ENCODE assay signal across 17 cellular contexts in the genomic region with DNA sequence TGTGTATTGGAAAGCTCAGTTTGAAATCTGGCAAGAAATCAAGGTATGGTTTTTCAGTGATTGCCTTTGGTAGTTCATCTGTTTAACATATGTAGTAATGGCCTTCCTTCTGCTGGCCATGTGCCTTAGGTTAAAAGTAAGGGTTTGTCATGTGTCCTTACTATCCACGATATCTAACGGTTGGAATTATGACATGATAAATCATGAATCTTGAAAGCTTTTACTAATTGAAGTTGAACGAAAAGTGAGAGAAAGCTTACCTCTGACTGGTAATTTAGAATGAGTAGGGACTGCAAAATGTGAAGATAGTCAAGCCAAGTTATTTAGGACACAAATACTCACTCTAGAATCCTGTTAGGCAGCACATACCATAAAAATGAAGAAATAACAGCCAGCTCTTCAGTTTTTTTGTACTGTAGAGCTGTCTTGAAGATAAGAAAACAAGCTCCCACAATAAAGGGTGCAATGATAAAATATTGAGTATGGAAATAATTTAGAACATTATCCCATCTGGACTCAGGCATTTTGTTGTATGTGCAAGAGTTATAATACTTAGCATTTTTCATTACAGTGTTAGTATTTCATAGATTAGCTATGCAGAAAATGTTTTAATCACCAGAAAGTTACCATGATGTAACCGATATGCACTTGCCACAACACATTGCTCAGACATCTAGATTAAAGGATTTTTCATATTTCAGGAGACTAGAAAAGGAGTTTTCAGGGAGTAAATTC.
DNase-seq lines count a peak whose midpoint lies in the region; ATAC-seq and TF ChIP-seq lines count a peak whose summit lies in the region.
"Had no signal": no experiment of that assay in that cellular context is flagged by ENCODE, and none has a peak within 500 bp of the region (broad histone marks: within the 10 kb centered on the region; RNA-seq: fewer than 3 reads in every experiment).

No MANE protein-coding gene starts in this region.

- H3K27me3 Mint-ChIP-seq in naive thymus-derived CD4-positive, alpha-beta T cell: no peaks in the 10 kb centered on the region
- H3K27me3 Mint-ChIP-seq: activated naive CD8-positive, alpha-beta T cell treated with anti-CD3 and anti-CD28 coated beads, Interleukin-2, amount 50 U/mL, for 24 hours; naive thymus-derived CD8-positive, alpha-beta T cell had no signal

- DNase-seq in GM03348 (ENCODE audit: low spot score) (peak; percentile 58), fibroblast of mammary gland (ENCODE audit: low read depth) (peak; percentile 82), skeletal muscle cell (ENCODE audit: low read depth) (peak; percentile 13), Kasumi-1 (lab: John Stamatoyannopoulos, UW) (no peak), T-helper 2 cell (no peak), tibial nerve (ENCODE audit: low spot score in 2 of 2) (no peak)
- DNase-seq in naive thymus-derived CD4-positive, alpha-beta T cell: no peak
- DNase-seq: activated naive CD8-positive, alpha-beta T cell treated with anti-CD3 and anti-CD28 coated beads, Interleukin-2, amount 50 U/mL, for 24 hours; colonic mucosa; naive thymus-derived CD8-positive, alpha-beta T cell; NCI-H1105 treated with DMSO at 0.1 percent for 48 hours; NCI-H2171 treated with DMSO at 0.1 percent for 48 hours; stimulated activated CD4-positive, alpha-beta T cell treated with anti-CD3 and anti-CD28 coated beads, Interleukin-2, amount 100 ng/mL, for 24 hours; tibial artery had no signal

- intact Hi-C loops in naive thymus-derived CD4-positive, alpha-beta T cell (cut with micrococcal nuclease): no loop called here

- H3K79me2 ChIP-seq in OCI-LY3 (ENCODE audit: low read length): no peaks in the 10 kb centered on the region

- H4K20me1 ChIP-seq in OCI-LY3 (ENCODE audit: insufficient read depth, low read length): no peaks in the 10 kb centered on the region

- H3K4me1 ChIP-seq in OCI-LY3 (ENCODE audit: low read length) (peaks cover 56% of the 10 kb centered on the region), tibial nerve (peaks cover 0 to 14% (median 0%) of the 10 kb centered on the region in 4 donors)
- no peaks in the 10 kb centered on the region for H3K4me1 ChIP-seq in naive thymus-derived CD4-positive, alpha-beta T cell (ENCODE audit: control insufficient read depth in 2 of 2, insufficient read depth in 2 of 2, low read length in 2 of 2)
- H3K4me1 ChIP-seq: colonic mucosa had no signal

- no peak for ATAC-seq in naive thymus-derived CD4-positive, alpha-beta T cell
- ATAC-seq: activated naive CD8-positive, alpha-beta T cell treated with anti-CD3 and anti-CD28 coated beads, Interleukin-2, amount 50 U/mL, for 24 hours; left lobe of liver; naive thymus-derived CD8-positive, alpha-beta T cell had no signal

- no peaks in the 10 kb centered on the region for H3K4me1 Mint-ChIP-seq in naive thymus-derived CD4-positive, alpha-beta T cell
- H3K4me1 Mint-ChIP-seq: activated naive CD8-positive, alpha-beta T cell treated with anti-CD3 and anti-CD28 coated beads, Interleukin-2, amount 50 U/mL, for 24 hours; naive thymus-derived CD8-positive, alpha-beta T cell had no signal

- no peak for TF ChIP-seq EP300 in tibial nerve (IDR thresholded peaks at IDR 0.05)

- H3K9ac ChIP-seq in OCI-LY3 (ENCODE audit: low read length): no peak overlapping the region

- CTCF ChIA-PET in naive thymus-derived CD4-positive, alpha-beta T cell (lab: Charles Lee): no interaction called here

- WGBS in tibial nerve, 2 donors: 54% methylated on average over 4 of the region's 4 CpGs

- H3K27me3 ChIP-seq in OCI-LY3 (ENCODE audit: low read depth, low read length) (no peaks in the 10 kb centered on the region), tibial nerve (no peaks in the 10 kb centered on the region)
- no peaks in the 10 kb centered on the region for H3K27me3 ChIP-seq in naive thymus-derived CD4-positive, alpha-beta T cell (ENCODE audit: control insufficient read depth in 2 of 2, insufficient read depth in 2 of 2, low read length in 2 of 2)
- H3K27me3 ChIP-seq: colonic mucosa, tibial artery had no signal

- TF ChIP-seq CTCF in OCI-LY3 (IDR thresholded peaks at IDR 0.05; ENCODE audit: low read depth, low read length) (no peak), fibroblast of mammary gland (conservative IDR thresholded peaks at IDR 0.05; ENCODE audit: control insufficient read depth, insufficient read depth, low read depth, low read length) (no peak), tibial nerve (IDR thresholded peaks at IDR 0.05) (no peak)

- H3K36me3 ChIP-seq in OCI-LY3 (replicated peaks; ENCODE audit: low read depth, low read length) (no peaks in the 10 kb centered on the region), tibial nerve (no peaks in the 10 kb centered on the region)
- H3K36me3 ChIP-seq in naive thymus-derived CD4-positive, alpha-beta T cell (ENCODE audit: control insufficient read depth in 2 of 3, insufficient read depth in 3 of 3, low read length in 3 of 3): no peaks in the 10 kb centered on the region
- H3K36me3 ChIP-seq: colonic mucosa, tibial artery had no signal

- TF ChIP-seq POLR2A in tibial nerve (IDR thresholded peaks at IDR 0.05): no peak

- no peaks in the 10 kb centered on the region for H3K9me3 ChIP-seq in OCI-LY3 (ENCODE audit: insufficient read depth, low read length)
- H3K9me3 ChIP-seq in naive thymus-derived CD4-positive, alpha-beta T cell (ENCODE audit: control insufficient read depth in 2 of 3, low read length in 3 of 3): no peaks in the 10 kb centered on the region
- peaks cover 0 to under 1% (median 0%) of the 10 kb centered on the region in 4 donors for H3K9me3 ChIP-seq in tibial nerve
- H3K9me3 ChIP-seq: colonic mucosa, tibial artery had no signal

- POLR2A ChIA-PET in naive thymus-derived CD4-positive, alpha-beta T cell (lab: Charles Lee): no interaction called here

- no peaks in the 10 kb centered on the region for H3K36me3 Mint-ChIP-seq in naive thymus-derived CD4-positive, alpha-beta T cell
- H3K36me3 Mint-ChIP-seq: naive thymus-derived CD8-positive, alpha-beta T cell had no signal

- H3K27ac ChIP-seq in OCI-LY3 (ENCODE audit: low read length): no peak overlapping the region
- no peak overlapping the region for H3K27ac ChIP-seq in naive thymus-derived CD4-positive, alpha-beta T cell (ENCODE audit: low read depth, low read length)
- no peak overlapping the region for H3K27ac ChIP-seq in tibial nerve
- H3K27ac ChIP-seq: C4-2B, colonic mucosa, tibial artery had no signal

- H2AFZ ChIP-seq in OCI-LY3 (ENCODE audit: low read depth, low read length): no peak overlapping the region

- H3K4me3 Mint-ChIP-seq in naive thymus-derived CD4-positive, alpha-beta T cell: no peak overlapping the region
- H3K4me3 Mint-ChIP-seq: activated naive CD8-positive, alpha-beta T cell treated with anti-CD3 and anti-CD28 coated beads, Interleukin-2, amount 50 U/mL, for 24 hours; naive thymus-derived CD8-positive, alpha-beta T cell had no signal

- peaks cover 0 to 9% (median under 1%) of the 10 kb centered on the region in 11 donors for H3K9me3 Mint-ChIP-seq in naive thymus-derived CD4-positive, alpha-beta T cell

- H3K4me3 ChIP-seq in OCI-LY3 (ENCODE audit: low read length): peak overlapping the region; percentile 30; the same call in 1 of the 2 replicates
- H3K4me3 ChIP-seq in fibroblast of mammary gland (ENCODE audit: control insufficient read depth, low read depth, low read length): no peak overlapping the region
- no peak overlapping the region for H3K4me3 ChIP-seq in skeletal muscle cell (ENCODE audit: low read depth, low read length)
- no peak overlapping the region for H3K4me3 ChIP-seq in naive thymus-derived CD4-positive, alpha-beta T cell (ENCODE audit: low read length)
- H3K4me3 ChIP-seq in tibial nerve: no peak overlapping the region
- H3K4me3 ChIP-seq: colonic mucosa, tibial artery had no signal

- no peak overlapping the region for H3K27ac Mint-ChIP-seq in naive thymus-derived CD4-positive, alpha-beta T cell
- H3K27ac Mint-ChIP-seq: activated naive CD8-positive, alpha-beta T cell treated with anti-CD3 and anti-CD28 coated beads, Interleukin-2, amount 50 U/mL, for 24 hours; naive thymus-derived CD8-positive, alpha-beta T cell had no signal

- peak overlapping the region; percentile 54 for H3K4me2 ChIP-seq in OCI-LY3 (ENCODE audit: low read length)

Comparison
In these comparisons a context has a peak if more than half of its experiments do, and no peak if none do; other contexts are left out.
1. DNase-seq: peak in GM03348 (single experiment), fibroblast of mammary gland (single experiment) and skeletal muscle cell (single experiment); none in naive thymus-derived CD4-positive, alpha-beta T cell (0 of 9), Kasumi-1 (0 of 2), T-helper 2 cell (0 of 5) and tibial nerve (0 of 2).